26 cellular contexts compared by ENCODE assay signal in the genomic region with DNA sequence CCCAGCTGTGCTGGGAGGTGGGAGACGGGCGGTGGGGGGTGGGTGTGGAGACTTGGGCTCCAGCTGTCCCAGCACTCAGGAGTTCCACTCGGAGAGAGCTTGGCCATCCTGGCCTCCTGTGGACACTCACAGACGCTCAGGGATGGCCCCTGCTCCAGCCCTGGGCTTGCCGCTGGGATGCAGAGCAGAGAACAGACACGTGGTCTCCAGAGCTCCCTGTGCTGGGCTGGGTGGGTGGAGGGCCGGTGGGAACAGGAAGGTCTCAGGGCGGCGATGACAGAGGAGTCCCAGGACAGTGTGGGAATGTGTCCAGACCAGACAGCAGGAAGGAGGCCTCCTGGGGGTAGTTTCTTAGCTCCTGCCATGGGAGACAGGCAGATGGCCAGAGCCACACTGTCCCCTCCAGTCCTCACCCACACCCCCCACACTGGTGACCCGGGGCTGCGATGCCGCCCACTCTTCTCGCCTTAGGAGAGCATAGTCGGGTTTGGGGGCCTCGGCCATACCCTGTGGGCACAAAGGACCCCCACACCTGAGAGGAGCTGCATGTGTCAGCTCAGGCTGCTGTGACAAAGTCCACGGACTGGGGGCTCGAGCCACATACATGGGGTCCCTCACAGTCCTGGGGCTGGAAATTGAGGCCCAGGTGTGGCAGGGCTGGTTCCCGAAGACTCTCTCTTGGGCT. TPM values are rescaled to one million over a fixed set of nuclear protein-coding genes. Genes with fewer than 3 reads are reported as not detected.
A peak's percentile ranks its signal among the peaks of the same experiment; 100 is the strongest.
DNase-seq lines count a peak whose midpoint lies in the region; ATAC-seq, FAIRE-seq and TF ChIP-seq lines count a peak whose summit lies in the region.
"Had no signal": no experiment of that assay in that cellular context is flagged by ENCODE, and none has a peak within 500 bp of the region (broad histone marks: within the 10 kb centered on the region; RNA-seq: fewer than 3 reads in every experiment).

No MANE protein-coding gene starts in this region.

- H3K36me3 ChIP-seq in H1 (ENCODE audit: control insufficient read depth in 2 of 4, insufficient read depth in 4 of 4, low read length in 3 of 4) (no peaks in the 10 kb centered on the region), brain microvascular endothelial cell (replicated peaks) (no peaks in the 10 kb centered on the region), esophagus squamous epithelium (no peaks in the 10 kb centered on the region)
- H3K36me3 ChIP-seq: BLaER1 treated with 17β-estradiol and CSF1 and Interleukin-3, amounts not matched to agents 10 nM and 100 nM had no signal

- FAIRE-seq in H1 (lab: Jason Lieb, UNC): no peak
- FAIRE-seq: GM12878 had no signal

- H3K18ac ChIP-seq in H1 (ENCODE audit: extremely low read depth, low read length): no peak overlapping the region

- peaks cover 9 to 13% of the 10 kb centered on the region in 2 experiments for H3K9me3 ChIP-seq in H1 (ENCODE audit: insufficient read depth in 2 of 2, low read depth in 1 of 2, low read length in 1 of 2)
- no peaks in the 10 kb centered on the region for H3K9me3 ChIP-seq in right cardiac atrium (ENCODE audit: control insufficient read depth, low read length)
- peaks cover 0 to 35% (median 7%) of the 10 kb centered on the region in 3 donors for H3K9me3 ChIP-seq in esophagus squamous epithelium

- ATAC-seq in Right ventricle myocardium inferior (peak; percentile 42), right cardiac atrium (peak; percentile 39 to 46)
- ATAC-seq in stimulated activated naive CD8-positive, alpha-beta T cell treated with anti-CD3 and anti-CD28 coated beads, Interleukin-15, Interleukin-2, amounts not matched to agents 100 U/mL and 50 U/mL, for 24 hours: peak; percentile 36
- ATAC-seq: GM12878, Panc1 had no signal

- H2BK5ac ChIP-seq in H1 (ENCODE audit: low read depth, low read length): no peak overlapping the region

- H3K23ac ChIP-seq in H1 (ENCODE audit: insufficient read length): no peak overlapping the region

- H3K4me2 ChIP-seq in H1 (ENCODE audit: insufficient read depth in 1 of 2, low read depth in 2 of 2, low read length in 2 of 2): no peak overlapping the region
- H3K4me2 ChIP-seq: KMS-11 had no signal

- in situ Hi-C loops in GM13977 (cut with MboI; ENCODE audit: low pct_unique_long_range_greater_than_20kb, low sequenced_read_pairs, unreplicated experiment): no loop called here
- in situ Hi-C loops in brain microvascular endothelial cell (cut with HindIII; ENCODE audit: low pct_ligation_motif_present, low sequenced_read_pairs): no loop called here

- H2BK15ac ChIP-seq in H1 (ENCODE audit: low read length): 0 out of 2 replicates have a peak overlapping the region, but pooled peaks have one; percentile 46

- H3K79me2 ChIP-seq in H1 (ENCODE audit: control insufficient read depth in 1 of 2, insufficient read depth in 2 of 2, low read length in 2 of 2): no peaks in the 10 kb centered on the region

- H2BK120ac ChIP-seq in H1 (replicated peaks; ENCODE audit: low read depth, low read length): no peak overlapping the region

- no peak overlapping the region for H3K56ac ChIP-seq in H1 (replicated peaks; ENCODE audit: insufficient read length, low read depth, low read length)

- H4K20me1 ChIP-seq in H1 (replicated peaks in 1 of 2; ENCODE audit: control insufficient read depth in 1 of 2, insufficient read depth in 2 of 2, low read length in 2 of 2): no peaks in the 10 kb centered on the region
- H4K20me1 ChIP-seq: BLaER1 treated with 17β-estradiol and CSF1 and Interleukin-3, amounts not matched to agents 10 nM and 100 nM had no signal

- WGBS in H1 (ENCODE audit: extremely low coverage in 1 of 2, insufficient coverage in 1 of 2, insufficient read length in 1 of 2, insufficient replicate concordance in 2 of 2, low coverage in 1 of 2, low lambda C conversion rate in 2 of 2, missing lambda C conversion rate in 1 of 2), 2 experiments: 87% methylated on average over 16 of the region's 18 CpGs; no CpG with 5 or more reads in 1 of the 2 experiments
- 57% methylated on average over 18 of the region's 18 CpGs for WGBS in right cardiac atrium
- WGBS in esophagus squamous epithelium, 2 donors: 79 to 85% methylated on average over 2 to 12 of the region's 18 CpGs

- TF ChIP-seq RAD21 in H1 (IDR thresholded peaks at IDR 0.05 in 1 of 2, conservative IDR thresholded peaks at IDR 0.05 in 1 of 2; ENCODE audit: low read depth in 2 of 2, low read length in 2 of 2): no peak

- H3K9ac ChIP-seq in H1 (replicated peaks in 1 of 4; ENCODE audit: extremely low read depth in 1 of 4, low read depth in 3 of 4, low read length in 3 of 4): no peak overlapping the region
- H3K9ac ChIP-seq: BLaER1 treated with 17β-estradiol and CSF1 and Interleukin-3, amounts not matched to agents 10 nM and 100 nM; KMS-11 had no signal

- H2AK5ac ChIP-seq in H1 (ENCODE audit: low read depth, low read length): no peak overlapping the region

- TF ChIP-seq CTCF in H1 (IDR thresholded peaks at IDR 0.05; ENCODE audit: control extremely low read depth in 1 of 3, insufficient read depth in 1 of 3, low read depth in 1 of 3, low read length in 3 of 3) (no peak), GM13977 (IDR thresholded peaks at IDR 0.05; ENCODE audit: extremely low read depth, insufficient read depth, missing control alignments) (no peak), brain microvascular endothelial cell (IDR thresholded peaks at IDR 0.05; ENCODE audit: low read depth, low read length, missing control alignments) (no peak), esophagus squamous epithelium (IDR thresholded peaks at IDR 0.05) (no peak)

- peak overlapping the region; percentile 68; the same call in 1 of the 2 replicates for H2BK12ac ChIP-seq in H1 (ENCODE audit: low read depth, low read length)

- H2AFZ ChIP-seq in H1 (ENCODE audit: low read length): no peak overlapping the region

- H3K79me1 ChIP-seq in H1 (ENCODE audit: low read depth, low read length): no peaks in the 10 kb centered on the region

- H3K23me2 ChIP-seq in H1 (ENCODE audit: low read depth, low read length): no peaks in the 10 kb centered on the region

- intact Hi-C loops in Right ventricle myocardium inferior (cut with DNase I): no loop called here
- intact Hi-C loops in cardiac septum (cut with DNase I): no loop called here
- intact Hi-C loops in right cardiac atrium (cut with DNase I): no loop called here
- intact Hi-C loops in esophagus squamous epithelium (cut with DNase I): no loop called here

- no peak overlapping the region for H3K27ac ChIP-seq in H1 (ENCODE audit: low read depth, low read length)
- H3K27ac ChIP-seq in right cardiac atrium (ENCODE audit: low read length): no peak overlapping the region
- no peak overlapping the region for H3K27ac ChIP-seq in brain microvascular endothelial cell
- H3K27ac ChIP-seq in esophagus squamous epithelium: no peak overlapping the region
- H3K27ac ChIP-seq: 22Rv1; BLaER1 treated with 17β-estradiol and CSF1 and Interleukin-3, amounts not matched to agents 10 nM and 100 nM; KMS-11 had no signal

- H3K4ac ChIP-seq in H1 (replicated peaks; ENCODE audit: insufficient read length, low read depth, low read length): no peak overlapping the region

- no peaks in the 10 kb centered on the region for H3K27me3 ChIP-seq in H1 (replicated peaks in 1 of 4; ENCODE audit: control insufficient read depth in 3 of 4, extremely low read depth in 1 of 4, insufficient read depth in 3 of 4, low read length in 3 of 4)
- H3K27me3 ChIP-seq in right cardiac atrium (ENCODE audit: control insufficient read depth, insufficient read depth): no peaks in the 10 kb centered on the region
- H3K27me3 ChIP-seq in brain microvascular endothelial cell (replicated peaks): no peaks in the 10 kb centered on the region
- peaks cover 0 to 31% (median 0%) of the 10 kb centered on the region in 4 donors for H3K27me3 ChIP-seq in esophagus squamous epithelium
- H3K27me3 ChIP-seq: BLaER1 treated with 17β-estradiol and CSF1 and Interleukin-3, amounts not matched to agents 10 nM and 100 nM had no signal

- TF ChIP-seq POLR2A in H1 (IDR thresholded peaks at IDR 0.05; ENCODE audit: control extremely low read depth in 1 of 2, low read depth in 2 of 2, low read length in 2 of 2) (no peak), esophagus squamous epithelium (IDR thresholded peaks at IDR 0.05) (no peak)

- no peak overlapping the region for H4K5ac ChIP-seq in H1 (ENCODE audit: insufficient read length, low read depth, low read length)

- H3K4me3 ChIP-seq in H1 (ENCODE audit: extremely low read depth in 1 of 4, insufficient read depth in 2 of 4, low read depth in 3 of 4, low read length in 4 of 4): no peak overlapping the region
- no peak overlapping the region for H3K4me3 ChIP-seq in right cardiac atrium (ENCODE audit: low read length)
- H3K4me3 ChIP-seq in brain microvascular endothelial cell (ENCODE audit: low read depth, low read length): no peak overlapping the region
- no peak overlapping the region for H3K4me3 ChIP-seq in esophagus squamous epithelium
- H3K4me3 ChIP-seq: BLaER1 treated with 17β-estradiol and CSF1 and Interleukin-3, amounts not matched to agents 10 nM and 100 nM; GM12878 had no signal

- DNase-seq in Right ventricle myocardium inferior (ENCODE audit: missing footprints): no peak
- DNase-seq in cardiac septum (ENCODE audit: low spot score): no peak
- DNase-seq in H1 (ENCODE audit: low read depth in 1 of 2, low spot score in 2 of 2): no peak
- DNase-seq in right cardiac atrium: no peak
- no peak for DNase-seq in stimulated activated naive CD8-positive, alpha-beta T cell treated with anti-CD3 and anti-CD28 coated beads, Interleukin-15, Interleukin-2, amounts not matched to agents 100 U/mL and 50 U/mL, for 24 hours
- DNase-seq in GM13977 (ENCODE audit: low spot score): no peak
- no peak for DNase-seq in brain microvascular endothelial cell
- DNase-seq in esophagus squamous epithelium (lab: John Stamatoyannopoulos, UW): no peak
- DNase-seq: ACHN; Caco-2; CD4-positive, alpha-beta memory T cell; DND-41; GOT3; IMR-90; NCI-H1092 treated with DMSO at 0.1 percent for 48 hours; NCI-H1436 treated with DMSO at 0.1 percent for 48 hours; NCI-H1930; NCI-H345; NCI-H524; NCI-H774; NK-92 treated with Interleukin-12 subunit alpha and Interleukin-12 subunit beta, amount 100 ng/mL, for 24 hours had no signal

- H3K14ac ChIP-seq in H1 (ENCODE audit: insufficient read length): no peak overlapping the region

- H2BK20ac ChIP-seq in H1 (ENCODE audit: low read length): no peak overlapping the region

- POLR2A ChIA-PET in H1 (lab: Charles Lee; ENCODE audit: partially characterized antibody): no interaction called here

- no peak overlapping the region for H4K91ac ChIP-seq in H1 (replicated peaks; ENCODE audit: insufficient read length, low read length)

- TF ChIP-seq EP300 in H1 (IDR thresholded peaks at IDR 0.05; ENCODE audit: borderline replicate concordance in 1 of 2, low read depth in 2 of 2, low read length in 2 of 2): no peak

- no peaks in the 10 kb centered on the region; a peak in 1 of 7 replicates for H3K4me1 ChIP-seq in H1 (replicated peaks in 1 of 4; ENCODE audit: control insufficient read depth in 3 of 4, insufficient read depth in 4 of 4, low read length in 3 of 4)
- H3K4me1 ChIP-seq in right cardiac atrium (ENCODE audit: control insufficient read depth, insufficient read depth, low read length): no peaks in the 10 kb centered on the region
- H3K4me1 ChIP-seq in esophagus squamous epithelium: no peaks in the 10 kb centered on the region
- H3K4me1 ChIP-seq: Caco-2 had no signal

- no peak overlapping the region for H4K8ac ChIP-seq in H1 (ENCODE audit: extremely low read depth, insufficient read depth, low read length)

- CTCF ChIA-PET in H1 (lab: Charles Lee; ENCODE audit: partially characterized antibody): interaction anchor here (0.6 kb wide), 1 partner anchor 92 kb away, joined by 3 read pairs; no protein-coding TSS in a partner anchor

RNA-seq across cellular contexts. Expression of gene KRTAP10-9, which starts 2.0 kb away (rescaled TPM):
- total RNA-seq in Right ventricle myocardium inferior (not detected), cardiac septum (not detected), right cardiac atrium (not detected), esophagus squamous epithelium (not detected)
- total RNA-seq in H1 (2021; fragmentation: NEBNext Ultra II Directional; extraction: Animal tissue kit (Norgen Biotek cat#: 25700)): not detected in 2 replicates
- polyA plus RNA-seq in H1 (2011; rRNA removed) (not detected in 2 replicates), right cardiac atrium (not detected)
- not detected for polyA plus RNA-seq in H1 (2011; cell fraction: cytosol; rRNA removed)
- not detected for polyA plus RNA-seq in H1 (2011; cell fraction: nucleus; rRNA removed)
- polyA plus RNA-seq in H1 (2012, experiment 1 of 2): not detected in 4 replicates
- not detected for polyA plus RNA-seq in H1 (2012, experiment 2 of 2)
- not detected for polyA plus RNA-seq in H1 (2013, experiment 1 of 2)
- not detected for polyA plus RNA-seq in H1 (2013, experiment 2 of 2)
- not detected in 2 replicates for polyA minus RNA-seq in H1 (2011; rRNA and poly(A)+ RNA removed)
- not detected for polyA minus RNA-seq in H1 (2011; cell fraction: cytosol; rRNA and poly(A)+ RNA removed)
- polyA minus RNA-seq in H1 (2011; cell fraction: nucleus; rRNA and poly(A)+ RNA removed): not detected
- total RNA-seq: Caco-2; CD4-positive, alpha-beta memory T cell; GM12878; IMR-90 had no signal
- polyA plus RNA-seq: CD4-positive, alpha-beta memory T cell; GM12878; IMR-90 had no signal

RNA-seq across cellular contexts. Expression of gene KRTAP10-10, which starts 8.3 kb away (rescaled TPM):
- total RNA-seq in Right ventricle myocardium inferior (not detected), cardiac septum (not detected), right cardiac atrium (not detected), esophagus squamous epithelium (not detected)
- not detected in 2 replicates for total RNA-seq in H1 (2021; fragmentation: NEBNext Ultra II Directional; extraction: Animal tissue kit (Norgen Biotek cat#: 25700))
- polyA plus RNA-seq in H1 (2011; rRNA removed) (not detected in 2 replicates), right cardiac atrium (not detected)
- not detected for polyA plus RNA-seq in H1 (2011; cell fraction: cytosol; rRNA removed)
- not detected for polyA plus RNA-seq in H1 (2011; cell fraction: nucleus; rRNA removed)
- polyA plus RNA-seq in H1 (2012, experiment 1 of 2): 0.20 TPM in 1 of 4 replicates, not detected in the others
- polyA plus RNA-seq in H1 (2012, experiment 2 of 2): not detected
- not detected for polyA plus RNA-seq in H1 (2013, experiment 1 of 2)
- not detected for polyA plus RNA-seq in H1 (2013, experiment 2 of 2)
- not detected in 2 replicates for polyA minus RNA-seq in H1 (2011; rRNA and poly(A)+ RNA removed)
- polyA minus RNA-seq in H1 (2011; cell fraction: cytosol; rRNA and poly(A)+ RNA removed): not detected
- polyA minus RNA-seq in H1 (2011; cell fraction: nucleus; rRNA and poly(A)+ RNA removed): not detected
- total RNA-seq: Caco-2; CD4-positive, alpha-beta memory T cell; GM12878; IMR-90 had no signal
- polyA plus RNA-seq: CD4-positive, alpha-beta memory T cell; GM12878; IMR-90 had no signal

RNA-seq across cellular contexts. Expression of gene KRTAP10-8, which starts 17.0 kb away (rescaled TPM):
- not detected for total RNA-seq in Right ventricle myocardium inferior
- not detected for total RNA-seq in cardiac septum
- total RNA-seq in H1 (2021; fragmentation: NEBNext Ultra II Directional; extraction: Animal tissue kit (Norgen Biotek cat#: 25700)): not detected in 2 replicates
- polyA plus RNA-seq in H1 (2011; rRNA removed): not detected in 2 replicates
- not detected for polyA plus RNA-seq in H1 (2011; cell fraction: cytosol; rRNA removed)
- not detected for polyA plus RNA-seq in H1 (2011; cell fraction: nucleus; rRNA removed)
- polyA plus RNA-seq in H1 (2012, experiment 1 of 2): not detected in 4 replicates
- polyA plus RNA-seq in H1 (2012, experiment 2 of 2): not detected
- polyA plus RNA-seq in H1 (2013, experiment 1 of 2): not detected
- not detected for polyA plus RNA-seq in H1 (2013, experiment 2 of 2)
- not detected in 2 replicates for polyA minus RNA-seq in H1 (2011; rRNA and poly(A)+ RNA removed)
- polyA minus RNA-seq in H1 (2011; cell fraction: cytosol; rRNA and poly(A)+ RNA removed): not detected
- polyA minus RNA-seq in H1 (2011; cell fraction: nucleus; rRNA and poly(A)+ RNA removed): not detected
- total RNA-seq in right cardiac atrium: not detected
- not detected for polyA plus RNA-seq in right cardiac atrium
- total RNA-seq in esophagus squamous epithelium: not detected
- total RNA-seq: Caco-2; CD4-positive, alpha-beta memory T cell; GM12878; IMR-90 had no signal
- polyA plus RNA-seq: CD4-positive, alpha-beta memory T cell; GM12878; IMR-90 had no signal

RNA-seq across cellular contexts. Expression of gene KRTAP10-11, which starts 17.4 kb away (rescaled TPM):
- total RNA-seq in Right ventricle myocardium inferior (not detected), cardiac septum (not detected), right cardiac atrium (not detected), esophagus squamous epithelium (not detected)
- not detected in 2 replicates for total RNA-seq in H1 (2021; fragmentation: NEBNext Ultra II Directional; extraction: Animal tissue kit (Norgen Biotek cat#: 25700))
- polyA plus RNA-seq in H1 (2011; rRNA removed) (not detected in 2 replicates), right cardiac atrium (not detected)
- not detected for polyA plus RNA-seq in H1 (2011; cell fraction: cytosol; rRNA removed)
- not detected for polyA plus RNA-seq in H1 (2011; cell fraction: nucleus; rRNA removed)
- polyA plus RNA-seq in H1 (2012, experiment 1 of 2): not detected in 4 replicates
- not detected for polyA plus RNA-seq in H1 (2012, experiment 2 of 2)
- polyA plus RNA-seq in H1 (2013, experiment 1 of 2): not detected
- polyA plus RNA-seq in H1 (2013, experiment 2 of 2): not detected
- not detected in 2 replicates for polyA minus RNA-seq in H1 (2011; rRNA and poly(A)+ RNA removed)
- polyA minus RNA-seq in H1 (2011; cell fraction: cytosol; rRNA and poly(A)+ RNA removed): not detected
- polyA minus RNA-seq in H1 (2011; cell fraction: nucleus; rRNA and poly(A)+ RNA removed): not detected
- total RNA-seq: Caco-2; CD4-positive, alpha-beta memory T cell; GM12878; IMR-90 had no signal
- polyA plus RNA-seq: CD4-positive, alpha-beta memory T cell; GM12878; IMR-90 had no signal

RNA-seq across cellular contexts. Expression of gene KRTAP12-4, which starts 25.6 kb away (rescaled TPM):
- total RNA-seq in Right ventricle myocardium inferior: not detected
- not detected for total RNA-seq in cardiac septum
- not detected in 2 replicates for total RNA-seq in H1 (2021; fragmentation: NEBNext Ultra II Directional; extraction: Animal tissue kit (Norgen Biotek cat#: 25700))
- 0.75 TPM in 1 of 2 replicates, not detected in the other for polyA plus RNA-seq in H1 (2011; rRNA removed)
- polyA plus RNA-seq in H1 (2011; cell fraction: cytosol; rRNA removed): not detected
- polyA plus RNA-seq in H1 (2011; cell fraction: nucleus; rRNA removed): 0.70 TPM
- not detected in 4 replicates for polyA plus RNA-seq in H1 (2012, experiment 1 of 2)
- not detected for polyA plus RNA-seq in H1 (2012, experiment 2 of 2)
- polyA plus RNA-seq in H1 (2013, experiment 1 of 2): not detected
- not detected for polyA plus RNA-seq in H1 (2013, experiment 2 of 2)
- polyA minus RNA-seq in H1 (2011; rRNA and poly(A)+ RNA removed): 0.63 and 0.88 TPM in 2 replicates
- polyA minus RNA-seq in H1 (2011; cell fraction: cytosol; rRNA and poly(A)+ RNA removed): not detected
- not detected for polyA minus RNA-seq in H1 (2011; cell fraction: nucleus; rRNA and poly(A)+ RNA removed)
- not detected for total RNA-seq in right cardiac atrium
- not detected for polyA plus RNA-seq in right cardiac atrium
- total RNA-seq in esophagus squamous epithelium: not detected
- total RNA-seq: Caco-2; CD4-positive, alpha-beta memory T cell; GM12878; IMR-90 had no signal
- polyA plus RNA-seq: CD4-positive, alpha-beta memory T cell; GM12878; IMR-90 had no signal
